Comparison of ENCODE assay signal across 8 cellular contexts in the genomic region with DNA sequence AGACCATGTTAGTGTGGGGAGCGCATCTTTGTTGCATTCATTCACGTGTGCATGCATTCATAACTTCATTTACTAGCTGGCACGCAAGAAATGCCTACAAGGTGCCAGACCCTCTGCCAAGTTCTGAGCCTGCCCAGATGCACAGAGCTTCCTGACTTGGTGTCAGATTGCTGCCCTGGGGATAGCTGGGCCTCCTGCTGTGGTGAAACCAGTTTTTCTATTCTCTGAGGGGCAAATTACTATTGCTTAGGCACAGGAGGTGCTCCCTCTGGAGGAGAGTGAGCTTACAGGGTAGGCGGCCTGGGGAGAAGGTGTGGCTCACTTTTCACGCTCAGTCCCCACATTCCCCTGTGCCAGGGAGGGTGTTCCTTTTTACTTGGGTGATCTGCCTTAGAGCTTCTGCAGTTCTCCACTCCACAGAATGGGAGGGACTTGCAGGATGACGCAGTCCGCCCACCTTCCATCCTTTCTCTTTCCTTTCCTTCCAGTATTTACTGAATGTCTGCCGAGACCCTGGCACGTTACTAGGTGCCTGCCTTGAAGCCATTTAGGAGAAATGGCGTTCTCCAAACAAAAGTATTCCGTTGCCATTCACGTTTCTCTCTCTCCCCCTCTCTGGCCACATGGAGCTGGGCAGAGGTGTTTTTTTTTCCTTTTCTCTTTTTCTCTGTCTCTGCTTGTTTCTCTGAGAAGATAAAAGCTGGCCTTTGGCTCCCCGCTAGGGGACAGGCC. TPM values are rescaled to one million over a fixed set of nuclear protein-coding genes. Genes with fewer than 3 reads are reported as not detected.
DNase-seq lines count a peak whose midpoint lies in the region; ATAC-seq, FAIRE-seq and TF ChIP-seq lines count a peak whose summit lies in the region.

No MANE protein-coding gene starts in this region.

- no peaks in the 10 kb centered on the region for H3K9me3 Mint-ChIP-seq in activated T-helper 17 cell treated with anti-CD3 and anti-CD28 coated beads, Interleukin-2, amount 50 U/mL, for 72 hours

- H3K27ac ChIP-seq in GM12878 (ENCODE audit: control insufficient read depth, insufficient read depth) = no peak overlapping the region
- peak overlapping the region; percentile 95 for H3K27ac ChIP-seq in stomach smooth muscle (ENCODE audit: low read length)

- no peak for TF ChIP-seq EP300 in GM12878 (IDR thresholded peaks at IDR 0.05; ENCODE audit: borderline replicate concordance in 1 of 2, control insufficient read depth in 1 of 2, low read depth in 2 of 2, low read length in 2 of 2)

- BruUV-seq in GM12878 (replicated peaks; lab: Mats Ljungman, UMichigan) = no TSS peak

- in situ Hi-C loops in GM12878 (cut with MboI) = no loop called here

- no peak for TF ChIP-seq CTCF in GM12878 (IDR thresholded peaks at IDR 0.05 in 2 of 3, conservative IDR thresholded peaks at IDR 0.05 in 1 of 3; ENCODE audit: control insufficient read depth in 2 of 3, extremely low read depth in 1 of 3, insufficient read depth in 1 of 3, low read depth in 3 of 3, low read length in 3 of 3)

- H3K36me3 Mint-ChIP-seq in activated T-helper 17 cell treated with anti-CD3 and anti-CD28 coated beads, Interleukin-2, amount 50 U/mL, for 72 hours (ENCODE audit: low read depth) = no peaks in the 10 kb centered on the region

- POLR2A ChIA-PET in GM12878 (lab: Charles Lee) = no interaction called here

- H3K36me3 ChIP-seq in GM12878 (ENCODE audit: control insufficient read depth in 2 of 2, insufficient read depth in 2 of 2, low read length in 1 of 2) = no peaks in the 10 kb centered on the region
- no peaks in the 10 kb centered on the region for H3K36me3 ChIP-seq in stomach smooth muscle (ENCODE audit: control insufficient read depth in 2 of 2, insufficient read depth in 2 of 2, low read length in 2 of 2)

- H3K4me1 ChIP-seq in GM12878 (ENCODE audit: control insufficient read depth, insufficient read depth, low read length) = peaks cover 8% of the 10 kb centered on the region
- H3K4me1 ChIP-seq in stomach smooth muscle (ENCODE audit: control insufficient read depth, insufficient read depth, low read length) = peaks cover 23% of the 10 kb centered on the region

- H3K27me3 ChIP-seq in GM12878 (replicated peaks in 1 of 2; ENCODE audit: control insufficient read depth in 2 of 2, insufficient read depth in 2 of 2, low read length in 1 of 2) (no peaks in the 10 kb centered on the region), stomach smooth muscle (ENCODE audit: control insufficient read depth in 1 of 2, insufficient read depth in 2 of 2, low read length in 2 of 2) (no peaks in the 10 kb centered on the region)

- H3K4me3 Mint-ChIP-seq in activated T-helper 17 cell treated with anti-CD3 and anti-CD28 coated beads, Interleukin-2, amount 50 U/mL, for 72 hours = no peak overlapping the region

- H3K27ac Mint-ChIP-seq in activated T-helper 17 cell treated with anti-CD3 and anti-CD28 coated beads, Interleukin-2, amount 50 U/mL, for 72 hours = no peak overlapping the region

- peaks cover 5% of the 10 kb centered on the region for H3K4me1 Mint-ChIP-seq in activated T-helper 17 cell treated with anti-CD3 and anti-CD28 coated beads, Interleukin-2, amount 50 U/mL, for 72 hours

- FAIRE-seq in GM12878 (lab: Jason Lieb, UNC) = no peak

- H3K4me3 ChIP-seq in GM12878 (no peak overlapping the region), stomach smooth muscle (ENCODE audit: low read length in 2 of 2) (peak overlapping the region; percentile 8 to 49)

- H3K9ac ChIP-seq in GM12878 (ENCODE audit: control insufficient read depth, insufficient read depth, low read length) (no peak overlapping the region), stomach smooth muscle (ENCODE audit: low read length in 2 of 2) (peak overlapping the region; percentile 69 to 71)

- SMC1A ChIA-PET in GM12878 (lab: Charles Lee; ENCODE audit: uncharacterized antibody, unreplicated experiment) = interaction anchor here (1.4 kb wide), 1 partner anchor 146 kb away, joined by 3 read pairs; no protein-coding TSS in a partner anchor

- no peak for TF ChIP-seq POLR2A in GM12878 (IDR thresholded peaks at IDR 0.05; ENCODE audit: low read depth, low read length)

- H3K27me3 Mint-ChIP-seq in activated T-helper 17 cell treated with anti-CD3 and anti-CD28 coated beads, Interleukin-2, amount 50 U/mL, for 72 hours = peaks cover 17% of the 10 kb centered on the region

- H3K4me2 ChIP-seq in GM12878 (ENCODE audit: control insufficient read depth, insufficient read depth) = no peak overlapping the region

- H3K79me2 ChIP-seq in GM12878 (ENCODE audit: control insufficient read depth, insufficient read depth, low read length) = no peaks in the 10 kb centered on the region

- H4K20me1 ChIP-seq in GM12878 (ENCODE audit: control insufficient read depth, insufficient read depth) = no peaks in the 10 kb centered on the region

- intact Hi-C loops in GM12878 (cut with micrococcal nuclease; ENCODE audit: unreplicated experiment) = loop anchor here (5.0 kb wide), 1 partner anchor 83 kb away; no protein-coding TSS in a partner anchor

- no peak for TF ChIP-seq RAD21 in GM12878 (IDR thresholded peaks at IDR 0.05; ENCODE audit: insufficient read depth, low read depth, low read length)

- CTCF ChIA-PET in GM12878 (lab: Yijun Ruan, JAX) = interaction anchor here (0.7 to 1.0 kb wide), 2 partner anchors 64 to 529 kb away, joined by 3 read pairs; no protein-coding TSS in a partner anchor

- peak; percentile 73 for DNase-seq in EH (ENCODE audit: low read depth)
- DNase-seq in NCI-H1694 treated with DMSO at 0.1 percent for 48 hours (lab: John Stamatoyannopoulos, UW) = peak; percentile 64
- DNase-seq in GM12878 (ENCODE audit: low read depth, low spot score) = no peak
- DNase-seq in iPS-NIHi7 (ENCODE audit: extremely low spot score) = peak; percentile 81

- no peak overlapping the region for H2AFZ ChIP-seq in GM12878 (ENCODE audit: control insufficient read depth, low read depth, low read length)

- no peaks in the 10 kb centered on the region for H3K9me3 ChIP-seq in GM12878 (replicated peaks; ENCODE audit: control insufficient read depth, insufficient read depth, low read length)
- no peaks in the 10 kb centered on the region for H3K9me3 ChIP-seq in stomach smooth muscle (ENCODE audit: control insufficient read depth in 2 of 2, low read length in 2 of 2)

- RAD21 ChIA-PET in GM12878 (lab: Charles Lee; ENCODE audit: unreplicated experiment) = no interaction called here

- ATAC-seq in GM12878 = peak; percentile 57
- ATAC-seq in GM21723 (IDR thresholded peaks at IDR 0.05; ENCODE audit: unreplicated experiment) = no peak
- ATAC-seq in activated T-helper 17 cell treated with anti-CD3 and anti-CD28 coated beads, Interleukin-2, amount 50 U/mL, for 72 hours (replicated peaks) = no peak
- no peak for ATAC-seq in GM18498 (IDR thresholded peaks at IDR 0.05; ENCODE audit: unreplicated experiment)

- WGBS in GM12878 (ENCODE audit: insufficient coverage, insufficient replicate concordance, low lambda C conversion rate, missing lambda C conversion rate) = 82% methylated on average over 13 of the region's 13 CpGs

TF ChIP-seq in GM12878, 131 proteins besides CTCF, POLR2A, EP300 and RAD21:
- TF ChIP-seq, protein P1, sequence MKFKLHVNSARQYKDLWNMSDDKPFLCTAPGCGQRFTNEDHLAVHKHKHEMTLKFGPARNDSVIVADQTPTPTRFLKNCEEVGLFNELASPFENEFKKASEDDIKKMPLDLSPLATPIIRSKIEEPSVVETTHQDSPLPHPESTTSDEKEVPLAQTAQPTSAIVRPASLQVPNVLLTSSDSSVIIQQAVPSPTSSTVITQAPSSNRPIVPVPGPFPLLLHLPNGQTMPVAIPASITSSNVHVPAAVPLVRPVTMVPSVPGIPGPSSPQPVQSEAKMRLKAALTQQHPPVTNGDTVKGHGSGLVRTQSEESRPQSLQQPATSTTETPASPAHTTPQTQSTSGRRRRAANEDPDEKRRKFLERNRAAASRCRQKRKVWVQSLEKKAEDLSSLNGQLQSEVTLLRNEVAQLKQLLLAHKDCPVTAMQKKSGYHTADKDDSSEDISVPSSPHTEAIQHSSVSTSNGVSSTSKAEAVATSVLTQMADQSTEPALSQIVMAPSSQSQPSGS (IDR thresholded peaks at IDR 0.05; ENCODE audit: low read length) = no peak
- TF ChIP-seq WRNIP1 (IDR thresholded peaks at IDR 0.05; ENCODE audit: borderline replicate concordance, low read depth, low read length) (no peak), DPF2 (IDR thresholded peaks at IDR 0.05) (no peak), SMC3 (IDR thresholded peaks at IDR 0.05; ENCODE audit: borderline replicate concordance, low read length) (0 out of 2 replicates have a peak, but pooled peaks have one; percentile 8), TCF3 (IDR thresholded peaks at IDR 0.05; ENCODE audit: borderline replicate concordance, insufficient read depth, low read depth, low read length) (no peak)
- TF ChIP-seq, protein P2, sequence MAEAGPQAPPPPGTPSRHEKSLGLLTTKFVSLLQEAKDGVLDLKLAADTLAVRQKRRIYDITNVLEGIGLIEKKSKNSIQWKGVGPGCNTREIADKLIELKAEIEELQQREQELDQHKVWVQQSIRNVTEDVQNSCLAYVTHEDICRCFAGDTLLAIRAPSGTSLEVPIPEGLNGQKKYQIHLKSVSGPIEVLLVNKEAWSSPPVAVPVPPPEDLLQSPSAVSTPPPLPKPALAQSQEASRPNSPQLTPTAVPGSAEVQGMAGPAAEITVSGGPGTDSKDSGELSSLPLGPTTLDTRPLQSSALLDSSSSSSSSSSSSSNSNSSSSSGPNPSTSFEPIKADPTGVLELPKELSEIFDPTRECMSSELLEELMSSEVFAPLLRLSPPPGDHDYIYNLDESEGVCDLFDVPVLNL (IDR thresholded peaks at IDR 0.05; ENCODE audit: low read depth, low read length) = no peak

RNA-seq across cellular contexts. Expression of a gene that starts 27.9 kb away (rescaled TPM):
- 151 and 155 TPM in 2 replicates for total RNA-seq in GM12878 (2013; cell fraction: nucleolus; rRNA removed)
- total RNA-seq in GM12878 (2014; rRNA removed) (91.5 and 101 TPM in 2 replicates), GM12878 (2014; rRNA removed; fragmentation: Illumina TruSeq; extraction: Trizol) (84.9 and 85.4 TPM in 2 replicates), GM12878 (2021) (104 and 109 TPM in 2 replicates)
- polyA plus RNA-seq in GM12878 (2011; ENCODE audit: low read depth) = 35.5 TPM
- polyA plus RNA-seq in GM12878 (2011; rRNA removed) (24.5 and 32.6 TPM in 2 replicates), GM12878 (2014; fragmentation: Illumina TruSeq; extraction: Trizol) (85.3 and 88.3 TPM in 2 replicates), GM12878 (2014; fragmentation: Nextera tagmentation; extraction: Ambion mirVana) (10 to 100 TPM; 48.7 to 53.3 TPM), GM12878 (2014; rRNA removed) (62.1 and 65.5 TPM in 2 replicates), GM12878 (2016; fragmentation: Nextera tagmentation; extraction: Ambion mirVana) (10 to 100 TPM; 47.5 to 47.8 TPM)
- 50.4 and 52.3 TPM in 2 replicates for polyA plus RNA-seq in GM12878 (2011; cell fraction: cytosol; rRNA removed)
- polyA plus RNA-seq in GM12878 (2011; cell fraction: nucleus; rRNA removed) = 46.6 and 67.1 TPM in 2 replicates
- polyA plus RNA-seq in GM12878 (2012) = 53.1 and 54.1 TPM in 2 replicates
- polyA minus RNA-seq in GM12878 (2011; rRNA and poly(A)+ RNA removed) = 41.9 and 53.4 TPM in 2 replicates
- 46.5 and 59.8 TPM in 2 replicates for polyA minus RNA-seq in GM12878 (2011; cell fraction: cytosol; rRNA and poly(A)+ RNA removed)
- polyA minus RNA-seq in GM12878 (2011; cell fraction: nucleus; rRNA and poly(A)+ RNA removed) = 19.9 and 35.6 TPM in 2 replicates
- total RNA-seq in activated T-helper 17 cell treated with anti-CD3 and anti-CD28 coated beads, Interleukin-2, amount 50 U/mL, for 72 hours = 10 to 100 TPM; 63.6 to 92.1 TPM
